ENCODE assay signal across 1 cellular context in genomic region chr5:57698785-57699184, GRCh38.
TF ChIP-seq lines count a peak whose summit lies in the region.

No MANE protein-coding gene starts in this region.

TF ChIP-seq in GM23338, 12 proteins besides CTCF, POLR2A, EP300 and RAD21 (continued from another document):
- TF ChIP-seq, protein P1, sequence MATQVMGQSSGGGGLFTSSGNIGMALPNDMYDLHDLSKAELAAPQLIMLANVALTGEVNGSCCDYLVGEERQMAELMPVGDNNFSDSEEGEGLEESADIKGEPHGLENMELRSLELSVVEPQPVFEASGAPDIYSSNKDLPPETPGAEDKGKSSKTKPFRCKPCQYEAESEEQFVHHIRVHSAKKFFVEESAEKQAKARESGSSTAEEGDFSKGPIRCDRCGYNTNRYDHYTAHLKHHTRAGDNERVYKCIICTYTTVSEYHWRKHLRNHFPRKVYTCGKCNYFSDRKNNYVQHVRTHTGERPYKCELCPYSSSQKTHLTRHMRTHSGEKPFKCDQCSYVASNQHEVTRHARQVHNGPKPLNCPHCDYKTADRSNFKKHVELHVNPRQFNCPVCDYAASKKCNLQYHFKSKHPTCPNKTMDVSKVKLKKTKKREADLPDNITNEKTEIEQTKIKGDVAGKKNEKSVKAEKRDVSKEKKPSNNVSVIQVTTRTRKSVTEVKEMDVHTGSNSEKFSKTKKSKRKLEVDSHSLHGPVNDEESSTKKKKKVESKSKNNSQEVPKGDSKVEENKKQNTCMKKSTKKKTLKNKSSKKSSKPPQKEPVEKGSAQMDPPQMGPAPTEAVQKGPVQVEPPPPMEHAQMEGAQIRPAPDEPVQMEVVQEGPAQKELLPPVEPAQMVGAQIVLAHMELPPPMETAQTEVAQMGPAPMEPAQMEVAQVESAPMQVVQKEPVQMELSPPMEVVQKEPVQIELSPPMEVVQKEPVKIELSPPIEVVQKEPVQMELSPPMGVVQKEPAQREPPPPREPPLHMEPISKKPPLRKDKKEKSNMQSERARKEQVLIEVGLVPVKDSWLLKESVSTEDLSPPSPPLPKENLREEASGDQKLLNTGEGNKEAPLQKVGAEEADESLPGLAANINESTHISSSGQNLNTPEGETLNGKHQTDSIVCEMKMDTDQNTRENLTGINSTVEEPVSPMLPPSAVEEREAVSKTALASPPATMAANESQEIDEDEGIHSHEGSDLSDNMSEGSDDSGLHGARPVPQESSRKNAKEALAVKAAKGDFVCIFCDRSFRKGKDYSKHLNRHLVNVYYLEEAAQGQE (IDR thresholded peaks at IDR 0.05; ENCODE audit: unreplicated experiment), result no peak
- TF ChIP-seq NANOG (IDR thresholded peaks at IDR 0.05; ENCODE audit: borderline replicate concordance) (no peak), POLR2AphosphoS5 (IDR thresholded peaks at IDR 0.05; ENCODE audit: low read depth) (no peak)
TF ChIP-seq in GM23338: peak in this region for 1.
